ENCODE assay signal across 8 cellular contexts in the genomic region with DNA sequence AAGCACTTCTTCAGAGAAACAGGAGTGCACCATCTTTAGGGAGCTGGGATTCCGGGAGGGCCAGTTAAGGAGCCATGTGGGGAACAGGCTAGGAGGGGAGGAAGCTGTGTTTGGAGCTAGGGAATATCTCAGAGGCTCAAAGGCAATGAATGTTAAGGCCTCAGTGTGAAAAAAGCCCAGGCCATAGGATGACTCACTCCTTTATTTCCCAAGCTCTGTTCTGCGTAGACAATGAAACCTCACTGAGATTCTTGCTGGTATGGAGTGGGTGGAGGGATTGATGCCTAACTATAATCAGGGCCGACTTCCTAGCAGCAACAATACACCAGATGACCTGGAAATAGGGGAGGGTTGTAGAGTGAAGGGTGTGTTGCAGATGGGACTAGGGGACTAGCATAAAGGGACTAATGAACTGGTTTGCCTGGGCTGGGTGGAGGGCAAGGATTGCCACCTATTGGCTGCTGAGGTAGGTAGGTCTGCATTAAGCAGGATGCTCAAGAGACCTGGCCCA. TPM values are rescaled to one million over a fixed set of nuclear protein-coding genes. Genes with fewer than 3 reads are reported as not detected.
A peak's percentile ranks its signal among the peaks of the same experiment; 100 is the strongest.
DNase-seq lines count a peak whose midpoint lies in the region; ATAC-seq and TF ChIP-seq lines count a peak whose summit lies in the region.

No MANE protein-coding gene starts in this region.

- no peak for DNase-seq in right atrium auricular region (ENCODE audit: low spot score)
- no peak for DNase-seq in Right ventricle myocardium inferior (ENCODE audit: missing footprints)
- DNase-seq in immature natural killer cell = no peak
- DNase-seq in GM19240 (ENCODE audit: insufficient read length, low spot score) = no peak

- TF ChIP-seq CTCF in right atrium auricular region (IDR thresholded peaks at IDR 0.05) (no peak), VCaP (conservative IDR thresholded peaks at IDR 0.05) (no peak)

- no peaks in the 10 kb centered on the region for H3K36me3 Mint-ChIP-seq in immature natural killer cell

- H3K27ac Mint-ChIP-seq in immature natural killer cell = peak overlapping the region in 4 of 6 donors; percentile 25 to 80 (median 42)

- H3K27ac ChIP-seq in right atrium auricular region = peak overlapping the region; percentile 35 to 37
- peak overlapping the region; percentile 95; the same call in 1 of the 2 replicates for H3K27ac ChIP-seq in VCaP

- H3K9me3 Mint-ChIP-seq in immature natural killer cell = no peaks in the 10 kb centered on the region

- peak overlapping the region in 1 of 5 donors; percentile 16 for H3K4me3 Mint-ChIP-seq in immature natural killer cell

- H3K27me3 Mint-ChIP-seq in immature natural killer cell (ENCODE audit: low read depth in 3 of 3) = peaks cover 17 to 20% (median 19%) of the 10 kb centered on the region in 3 donors

- H3K4me1 Mint-ChIP-seq in immature natural killer cell = peaks cover 35 to 41% of the 10 kb centered on the region in 2 donors

- H3K9me3 ChIP-seq in right atrium auricular region = no peaks in the 10 kb centered on the region

- no peaks in the 10 kb centered on the region for H3K27me3 ChIP-seq in right atrium auricular region

- ATAC-seq in Right ventricle myocardium inferior = no peak
- ATAC-seq in GM19328 (IDR thresholded peaks at IDR 0.05; ENCODE audit: unreplicated experiment) = no peak
- no peak for ATAC-seq in HG02678 (IDR thresholded peaks at IDR 0.05; ENCODE audit: unreplicated experiment)
- ATAC-seq in HG02588 (IDR thresholded peaks at IDR 0.05; ENCODE audit: unreplicated experiment) = no peak

- peaks cover 0 to 37% of the 10 kb centered on the region in 2 donors for H3K4me1 ChIP-seq in right atrium auricular region

- H3K4me3 ChIP-seq in right atrium auricular region = no peak overlapping the region

- intact Hi-C loops in Right ventricle myocardium inferior (cut with DNase I) = loop anchor here (5.0 kb wide), 1 partner anchor 40 kb away; no protein-coding TSS in a partner anchor

- H3K36me3 ChIP-seq in right atrium auricular region = no peaks in the 10 kb centered on the region

RNA-seq across cellular contexts. Expression of a gene that starts 2.1 kb away (rescaled TPM):
- total RNA-seq in right atrium auricular region = under 1 TPM in 1 of 2 donors, not detected in 1; 0.59 TPM
- total RNA-seq in Right ventricle myocardium inferior = not detected
- polyA plus RNA-seq in immature natural killer cell = not detected

RNA-seq across cellular contexts. Expression of a gene that starts 2.3 kb away (rescaled TPM):
- 10 to 100 TPM; 16.1 to 17.9 TPM for total RNA-seq in right atrium auricular region
- 11.9 TPM for total RNA-seq in Right ventricle myocardium inferior
- polyA plus RNA-seq in immature natural killer cell = 10 to 100 TPM; 14.7 to 40.3 (median 28.3) TPM

RNA-seq across cellular contexts. Expression of a gene that starts 38.6 kb away (rescaled TPM):
- total RNA-seq in right atrium auricular region = 10 to 100 TPM; 24.6 to 52.6 TPM
- 35.1 TPM for total RNA-seq in Right ventricle myocardium inferior
- 10 to 100 TPM; 10.9 to 33.4 (median 21.0) TPM for polyA plus RNA-seq in immature natural killer cell

RNA-seq across cellular contexts. Expression of a gene that starts 50.5 kb away (rescaled TPM):
- total RNA-seq in right atrium auricular region (10 to 100 TPM; 31.7 to 53.8 TPM), Right ventricle myocardium inferior (77.4 TPM)
- 10 to 100 TPM; 32.6 to 51.2 (median 42.5) TPM for polyA plus RNA-seq in immature natural killer cell
